In the genomic region with DNA sequence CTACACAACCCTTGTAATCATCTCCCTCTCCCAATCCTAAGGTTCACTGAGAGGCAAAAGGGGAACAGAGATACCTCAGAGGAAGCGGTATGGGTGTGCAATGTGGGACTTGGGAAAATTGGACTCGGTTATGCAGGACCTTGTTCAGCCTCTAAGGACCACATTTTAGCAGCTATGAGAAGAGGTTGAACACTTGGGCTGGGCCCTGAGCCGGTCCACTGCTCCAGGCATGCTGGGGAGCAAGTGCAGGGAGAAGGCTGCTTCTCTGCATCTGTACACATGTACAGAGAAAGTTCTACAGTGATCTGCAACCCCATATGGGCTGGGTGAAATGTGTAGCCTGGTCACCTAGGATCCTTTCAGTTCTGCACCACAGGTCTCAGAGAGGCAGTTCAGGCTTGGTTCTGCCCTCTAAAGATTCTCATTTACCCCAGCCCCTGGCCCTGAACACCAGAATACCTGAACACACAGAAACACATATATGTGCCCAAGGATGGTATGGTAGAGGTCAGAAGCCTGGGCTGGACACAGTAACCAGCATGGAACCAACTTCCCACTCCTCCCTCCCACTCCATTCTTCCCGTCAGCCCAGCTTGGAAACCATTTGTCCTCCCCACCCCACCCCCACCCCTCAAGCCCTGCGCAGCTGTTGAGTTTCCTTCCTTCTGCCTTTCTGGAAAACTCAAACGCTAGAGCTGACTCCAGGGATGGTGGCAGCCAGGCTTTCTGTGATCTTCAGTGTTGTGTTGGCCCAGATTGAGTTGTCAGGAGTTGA, we compare ENCODE assay signal across 20 cellular contexts. TPM values are rescaled to one million over a fixed set of nuclear protein-coding genes. Genes with fewer than 3 reads are reported as not detected.
"Had no signal": no experiment of that assay in that cellular context is flagged by ENCODE, and none has a peak within 500 bp of the region (broad histone marks: within the 10 kb centered on the region; RNA-seq: fewer than 3 reads in every experiment).

No MANE protein-coding gene starts in this region.

- DNase-seq: activated CD4-positive, alpha-beta T cell treated with anti-CD3 and anti-CD28 coated beads, Interleukin-2, amount 50 U/mL, for 1 hour; activated CD4-positive, CD25-positive, alpha-beta regulatory T cell; activated naive CD4-positive, alpha-beta T cell treated with anti-CD3 and anti-CD28 coated beads, Interleukin-2, amount 10 ng/mL, durations not matched to agents 7 days and 5 days; brain microvascular endothelial cell; dermis blood vessel endothelial cell; endodermal cell; erythroblast; immature natural killer cell; left cardiac atrium; stimulated activated CD4-positive, alpha-beta T cell treated with anti-CD3 and anti-CD28 coated beads, Interleukin-15, amount 100 ng/mL, for 24 hours; stimulated activated CD4-positive, alpha-beta T cell treated with anti-CD3 and anti-CD28 coated beads, Interleukin-4, amount 100 ng/mL, for 4 hours; stimulated activated naive CD8-positive, alpha-beta T cell treated with anti-CD3 and anti-CD28 coated beads, Interleukin-15, amount 100 ng/mL, for 72 hours; T-helper 17 cell; testis; uterus had no signal

- H3K9me3 ChIP-seq: ovary, testis, uterus had no signal

- H3K4me1 ChIP-seq: neural progenitor cell had no signal

- H3K27ac ChIP-seq: brain microvascular endothelial cell, neural progenitor cell, testis, uterus had no signal

- H3K4me3 ChIP-seq: neural progenitor cell, ovary, testis, uterus had no signal

- H3K27me3 ChIP-seq: ovary, testis had no signal

- H3K36me3 ChIP-seq: brain microvascular endothelial cell, neural progenitor cell, ovary, uterus had no signal

RNA-seq across cellular contexts. Expression of a gene that starts 10.3 kb away (rescaled TPM):
- total RNA-seq: activated T-helper 2 cell treated with anti-CD3 and anti-CD28 coated beads, Interferon-gamma antibody, Interleukin-2, Interleukin-4, amounts not matched to agents 10 μg/mL and 5 μg/mL and 100 μg/mL, durations not matched to agents 14 hours and 24 hours and 36 hours; cerebellum; dermis blood vessel endothelial cell; endodermal cell; left cardiac atrium; lung microvascular endothelial cell; T-helper 17 cell had no signal
- polyA plus RNA-seq: immature natural killer cell had no signal

RNA-seq across cellular contexts. Expression of a gene that starts 10.5 kb away (rescaled TPM):
- total RNA-seq: cerebellum, dermis blood vessel endothelial cell, endodermal cell, lung microvascular endothelial cell, T-helper 17 cell had no signal

RNA-seq across cellular contexts. Expression of a gene that starts 14.9 kb away (rescaled TPM):
- total RNA-seq: activated T-helper 2 cell treated with anti-CD3 and anti-CD28 coated beads, Interferon-gamma antibody, Interleukin-2, Interleukin-4, amounts not matched to agents 10 μg/mL and 5 μg/mL and 100 μg/mL, durations not matched to agents 14 hours and 24 hours and 36 hours; cerebellum; endodermal cell; lung microvascular endothelial cell; T-helper 17 cell had no signal
- polyA plus RNA-seq: immature natural killer cell had no signal

RNA-seq across cellular contexts. Expression of a gene that starts 34.4 kb away (rescaled TPM):
- total RNA-seq: activated T-helper 2 cell treated with anti-CD3 and anti-CD28 coated beads, Interferon-gamma antibody, Interleukin-2, Interleukin-4, amounts not matched to agents 10 μg/mL and 5 μg/mL and 100 μg/mL, durations not matched to agents 14 hours and 24 hours and 36 hours; cerebellum; dermis blood vessel endothelial cell; endodermal cell; left cardiac atrium; lung microvascular endothelial cell; T-helper 17 cell had no signal
- polyA plus RNA-seq: immature natural killer cell had no signal

RNA-seq across cellular contexts. Expression of a gene that starts 43.2 kb away (rescaled TPM):
- total RNA-seq: activated T-helper 2 cell treated with anti-CD3 and anti-CD28 coated beads, Interferon-gamma antibody, Interleukin-2, Interleukin-4, amounts not matched to agents 10 μg/mL and 5 μg/mL and 100 μg/mL, durations not matched to agents 14 hours and 24 hours and 36 hours; cerebellum; endodermal cell; left cardiac atrium; lung microvascular endothelial cell; T-helper 17 cell had no signal
- polyA plus RNA-seq: immature natural killer cell had no signal
